30 cellular contexts compared by ENCODE assay signal in genomic region chr1:247445775-247446364, GRCh38. TPM values are rescaled to one million over a fixed set of nuclear protein-coding genes. Genes with fewer than 3 reads are reported as not detected.
A peak's percentile ranks its signal among the peaks of the same experiment; 100 is the strongest.
DNase-seq lines count a peak whose midpoint lies in the region; ATAC-seq and TF ChIP-seq lines count a peak whose summit lies in the region.
"Had no signal": no experiment of that assay in that cellular context is flagged by ENCODE, and none has a peak within 500 bp of the region (broad histone marks: within the 10 kb centered on the region; RNA-seq: fewer than 3 reads in every experiment).

No MANE protein-coding gene starts in this region.

- H3K4me3 ChIP-seq in left lung: no peak overlapping the region
- H3K4me3 ChIP-seq: SK-N-MC, stomach had no signal

- no peaks in the 10 kb centered on the region for H3K9me3 Mint-ChIP-seq in central memory CD8-positive, alpha-beta T cell
- H3K9me3 Mint-ChIP-seq: type B pancreatic cell had no signal

- ATAC-seq in central memory CD8-positive, alpha-beta T cell (replicated peaks; ENCODE audit: extremely low read depth, poor library complexity, severe bottlenecking): no peak
- ATAC-seq in left lung: peak; percentile 67
- no peak for ATAC-seq in GM21737 (IDR thresholded peaks at IDR 0.05; ENCODE audit: unreplicated experiment)
- no peak for ATAC-seq in GM18873 (IDR thresholded peaks at IDR 0.05; ENCODE audit: low FRiP score, unreplicated experiment)
- ATAC-seq in GM19397 (IDR thresholded peaks at IDR 0.05; ENCODE audit: unreplicated experiment): no peak

- peaks cover 0 to 58% of the 10 kb centered on the region in 2 donors for H3K36me3 ChIP-seq in left lung
- H3K36me3 ChIP-seq: stomach had no signal

- H3K9me3 ChIP-seq in left lung: no peaks in the 10 kb centered on the region
- H3K9me3 ChIP-seq: BLaER1 treated with 17β-estradiol and CSF1 and Interleukin-3, amounts not matched to agents 10 nM and 100 nM had no signal

- no peak overlapping the region for H3K4me3 Mint-ChIP-seq in central memory CD8-positive, alpha-beta T cell
- H3K4me3 Mint-ChIP-seq: brain, type B pancreatic cell had no signal

- peaks cover 51% of the 10 kb centered on the region for H3K36me3 Mint-ChIP-seq in central memory CD8-positive, alpha-beta T cell (ENCODE audit: insufficient read depth)
- H3K36me3 Mint-ChIP-seq: brain, type B pancreatic cell had no signal

- TF ChIP-seq CTCF in left lung (IDR thresholded peaks at IDR 0.05): no peak

- peak overlapping the region in 1 of 2 donors; percentile 86 for H3K27ac ChIP-seq in left lung
- H3K27ac ChIP-seq: HL-60, SK-N-MC had no signal

- DNase-seq in MV-4-11 (lab: John Stamatoyannopoulos, UW) (peak; percentile 52), left lung (peak in 1 of 2 donors; percentile 65), pons (ENCODE audit: low spot score) (peak; percentile 75), SIG-M5 treated with dmso at 0.1 percent for 504 hours (lab: John Stamatoyannopoulos, UW; ENCODE audit: unreplicated experiment) (no peak)
- no peak for DNase-seq in central memory CD8-positive, alpha-beta T cell (ENCODE audit: low spot score in 2 of 2)
- DNase-seq: ACHN; activated CD4-positive, alpha-beta T cell treated with anti-CD3 and anti-CD28 coated beads, Interleukin-2, amount 50 U/mL, for 48 hours; activated CD4-positive, CD25-positive, alpha-beta regulatory T cell; activated CD8-positive, alpha-beta memory T cell treated with anti-CD3 and anti-CD28 coated beads, Interleukin-2, amount 50 U/mL, for 48 hours; activated effector memory CD4-positive, alpha-beta T cell treated with anti-CD3 and anti-CD28 coated beads, Interleukin-2, amount 50 U/mL, for 16 hours; Calu3; cortex of kidney; EL; glutamatergic neuron; left cardiac atrium; NCI-H2107; NK-92 treated with Interleukin-12 subunit alpha and Interleukin-12 subunit beta, amount 100 ng/mL, for 24 hours; stimulated activated CD4-positive, alpha-beta T cell treated with anti-CD3 and anti-CD28 coated beads, Interleukin-4, amount 100 ng/mL, for 4 hours; stomach had no signal

- H3K27me3 Mint-ChIP-seq in central memory CD8-positive, alpha-beta T cell: no peaks in the 10 kb centered on the region

- H3K27me3 ChIP-seq in left lung: peaks cover 0 to 8% of the 10 kb centered on the region in 2 donors
- H3K27me3 ChIP-seq: BLaER1 treated with 17β-estradiol and CSF1 and Interleukin-3, amounts not matched to agents 10 nM and 100 nM; stomach had no signal

- intact Hi-C loops in left lung (cut with DNase I): no loop called here

- H3K4me1 ChIP-seq in left lung: peaks cover 0 to 30% of the 10 kb centered on the region in 2 donors

- peak overlapping the region; percentile 5 for H3K27ac Mint-ChIP-seq in central memory CD8-positive, alpha-beta T cell (ENCODE audit: low read depth)
- H3K27ac Mint-ChIP-seq: brain, type B pancreatic cell had no signal

- H3K4me1 Mint-ChIP-seq in central memory CD8-positive, alpha-beta T cell: no peaks in the 10 kb centered on the region

RNA-seq across cellular contexts. Expression of gene OR2B11, which starts 12.0 kb away (rescaled TPM):
- not detected for total RNA-seq in left lung
- total RNA-seq: Calu3, H1, left cardiac atrium, NCI-H460, renal cortical epithelial cell, stomach had no signal

RNA-seq across cellular contexts. Expression of gene NLRP3, which starts 29.9 kb away (rescaled TPM):
- 1 to 10 TPM; 2.0 to 6.6 TPM for total RNA-seq in left lung
- total RNA-seq: NCI-H460 had no signal

Comparison
In these comparisons a context has a peak if more than half of its experiments do, and no peak if none do; other contexts are left out.
1. DNase-seq: peak in MV-4-11 (single experiment) and pons (single experiment); none in central memory CD8-positive, alpha-beta T cell (0 of 2) and SIG-M5 treated with dmso at 0.1 percent for 504 hours (single experiment).